ENCODE assay signal across 25 cellular contexts in genomic region chr1:150408800-150409199, GRCh38.
"Had no signal": no experiment of that assay in that cellular context is flagged by ENCODE, and none has a peak within 500 bp of the region (broad histone marks: within the 10 kb centered on the region; RNA-seq: fewer than 3 reads in every experiment).

No MANE protein-coding gene starts in this region.

- H3K27ac Mint-ChIP-seq: activated CD8-positive, alpha-beta T cell treated with anti-CD3 and anti-CD28 coated beads, Interleukin-2, amount 10 ng/mL, durations not matched to agents 7 days and 5 days; activated naive CD8-positive, alpha-beta T cell treated with anti-CD3 and anti-CD28 coated beads, Interleukin-2, amount 10 ng/mL, durations not matched to agents 7 days and 5 days; T-cell had no signal

- H3K27ac ChIP-seq: ascending aorta, body of pancreas, SK-N-MC, VCaP had no signal

- H3K9me3 ChIP-seq: ascending aorta, body of pancreas had no signal

- FAIRE-seq: bronchial epithelial cell had no signal

- ATAC-seq: activated CD4-positive, CD25-positive, alpha-beta regulatory T cell treated with anti-CD3 and anti-CD28 coated beads, Interleukin-2, amount 50 U/mL, for 24 hours; activated CD8-positive, alpha-beta T cell treated with anti-CD3 and anti-CD28 coated beads, Interleukin-2, amount 10 ng/mL, durations not matched to agents 7 days and 5 days; body of pancreas; T-cell had no signal

- H3K27me3 ChIP-seq: ascending aorta, body of pancreas had no signal

- H3K27me3 Mint-ChIP-seq: activated naive CD8-positive, alpha-beta T cell treated with anti-CD3 and anti-CD28 coated beads, Interleukin-2, amount 10 ng/mL, durations not matched to agents 7 days and 5 days; T-cell had no signal

- H3K9me3 Mint-ChIP-seq: activated naive CD8-positive, alpha-beta T cell treated with anti-CD3 and anti-CD28 coated beads, Interleukin-2, amount 10 ng/mL, durations not matched to agents 7 days and 5 days; T-cell had no signal

- DNase-seq: activated CD4-positive, alpha-beta T cell treated with anti-CD3 and anti-CD28 coated beads for 4 hours; activated CD4-positive, alpha-beta T cell treated with anti-CD3 and anti-CD28 coated beads, Interleukin-2, amount 50 U/mL, for 4 hours; activated CD8-positive, alpha-beta memory T cell treated with anti-CD3 and anti-CD28 coated beads, Interleukin-2, amount 50 U/mL, for 48 hours; activated CD8-positive, alpha-beta T cell treated with anti-CD3 and anti-CD28 coated beads, Interleukin-2, amount 10 ng/mL, durations not matched to agents 7 days and 5 days; activated effector memory CD4-positive, alpha-beta T cell treated with Interleukin-2 at 50 U/mL for 16 hours; activated naive CD4-positive, alpha-beta T cell; activated naive CD8-positive, alpha-beta T cell treated with anti-CD3 and anti-CD28 coated beads, Interleukin-2, amount 10 ng/mL, durations not matched to agents 7 days and 5 days; activated T-cell treated with anti-CD3 and anti-CD28 coated beads, Interleukin-2, amount 50 U/mL, for 1 hour; central memory CD4-positive, alpha-beta T cell; KG1; NCI-H1092; NCI-H1417; NCI-H2029; NCI-H2107; NCI-H2171 treated with DMSO at 0.1 percent for 48 hours; NCI-H226; NCI-H82; SIG-M5; T-cell had no signal

- H3K4me3 ChIP-seq: ascending aorta, body of pancreas, SK-N-MC had no signal

- H3K36me3 ChIP-seq: ascending aorta had no signal

- H3K4me3 Mint-ChIP-seq: activated CD8-positive, alpha-beta T cell treated with anti-CD3 and anti-CD28 coated beads, Interleukin-2, amount 10 ng/mL, durations not matched to agents 7 days and 5 days; activated naive CD8-positive, alpha-beta T cell treated with anti-CD3 and anti-CD28 coated beads, Interleukin-2, amount 10 ng/mL, durations not matched to agents 7 days and 5 days; T-cell had no signal
